In the genomic region with DNA sequence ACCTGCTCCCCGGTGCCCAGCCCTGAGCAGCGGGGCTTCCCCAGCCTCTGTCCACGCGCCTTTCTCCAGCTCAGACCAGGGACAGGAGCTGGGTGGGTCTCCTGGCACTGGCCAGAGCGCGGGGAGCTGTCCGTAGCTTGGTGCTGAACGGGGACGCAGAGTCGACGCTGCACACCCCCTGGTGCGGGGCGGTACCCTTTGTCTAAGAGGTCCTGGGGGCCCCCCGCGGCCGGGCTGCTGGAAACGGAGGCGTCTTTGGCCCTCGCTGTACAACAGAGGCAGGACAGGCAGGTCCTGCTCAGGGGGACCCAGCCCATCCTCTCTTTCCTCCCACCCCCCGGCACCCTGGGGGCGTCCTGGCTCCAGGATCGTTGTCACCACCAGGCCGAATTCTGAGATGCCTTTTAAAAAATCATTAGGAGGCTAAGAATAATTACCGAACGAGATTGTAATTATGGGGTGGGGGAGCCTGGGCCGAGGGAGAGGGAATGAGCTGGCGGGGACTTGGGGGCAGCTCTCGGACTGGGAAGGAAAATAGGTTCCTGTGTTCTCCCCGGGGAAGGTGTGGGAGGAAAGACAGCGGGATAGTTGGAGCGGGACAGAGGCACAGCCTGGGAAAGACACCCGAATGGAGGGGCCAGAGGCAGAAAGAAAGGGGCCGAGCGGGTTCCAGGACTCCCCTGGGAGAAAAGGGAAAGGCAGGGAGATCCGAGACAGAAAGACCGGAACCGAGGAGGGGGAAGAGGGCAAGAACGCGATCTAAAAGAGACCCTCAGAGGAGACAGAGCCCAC, we compare ENCODE assay signal across 1 cellular context.
A peak's percentile ranks its signal among the peaks of the same experiment; 100 is the strongest.
TF ChIP-seq lines count a peak whose summit lies in the region.

No MANE protein-coding gene starts in this region.

TF ChIP-seq in WTC11, 78 proteins besides CTCF, POLR2A, EP300 and RAD21 (continued from another document):
- TF ChIP-seq, protein P1, sequence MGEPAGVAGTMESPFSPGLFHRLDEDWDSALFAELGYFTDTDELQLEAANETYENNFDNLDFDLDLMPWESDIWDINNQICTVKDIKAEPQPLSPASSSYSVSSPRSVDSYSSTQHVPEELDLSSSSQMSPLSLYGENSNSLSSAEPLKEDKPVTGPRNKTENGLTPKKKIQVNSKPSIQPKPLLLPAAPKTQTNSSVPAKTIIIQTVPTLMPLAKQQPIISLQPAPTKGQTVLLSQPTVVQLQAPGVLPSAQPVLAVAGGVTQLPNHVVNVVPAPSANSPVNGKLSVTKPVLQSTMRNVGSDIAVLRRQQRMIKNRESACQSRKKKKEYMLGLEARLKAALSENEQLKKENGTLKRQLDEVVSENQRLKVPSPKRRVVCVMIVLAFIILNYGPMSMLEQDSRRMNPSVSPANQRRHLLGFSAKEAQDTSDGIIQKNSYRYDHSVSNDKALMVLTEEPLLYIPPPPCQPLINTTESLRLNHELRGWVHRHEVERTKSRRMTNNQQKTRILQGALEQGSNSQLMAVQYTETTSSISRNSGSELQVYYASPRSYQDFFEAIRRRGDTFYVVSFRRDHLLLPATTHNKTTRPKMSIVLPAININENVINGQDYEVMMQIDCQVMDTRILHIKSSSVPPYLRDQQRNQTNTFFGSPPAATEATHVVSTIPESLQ (CRISPR knock-in tag; IDR thresholded peaks at IDR 0.05), result no peak
- TF ChIP-seq RELA (CRISPR knock-in tag; IDR thresholded peaks at IDR 0.05; ENCODE audit: borderline replicate concordance), result 0 out of 2 replicates have a peak, but pooled peaks have one; percentile 55
- TF ChIP-seq, protein P2, sequence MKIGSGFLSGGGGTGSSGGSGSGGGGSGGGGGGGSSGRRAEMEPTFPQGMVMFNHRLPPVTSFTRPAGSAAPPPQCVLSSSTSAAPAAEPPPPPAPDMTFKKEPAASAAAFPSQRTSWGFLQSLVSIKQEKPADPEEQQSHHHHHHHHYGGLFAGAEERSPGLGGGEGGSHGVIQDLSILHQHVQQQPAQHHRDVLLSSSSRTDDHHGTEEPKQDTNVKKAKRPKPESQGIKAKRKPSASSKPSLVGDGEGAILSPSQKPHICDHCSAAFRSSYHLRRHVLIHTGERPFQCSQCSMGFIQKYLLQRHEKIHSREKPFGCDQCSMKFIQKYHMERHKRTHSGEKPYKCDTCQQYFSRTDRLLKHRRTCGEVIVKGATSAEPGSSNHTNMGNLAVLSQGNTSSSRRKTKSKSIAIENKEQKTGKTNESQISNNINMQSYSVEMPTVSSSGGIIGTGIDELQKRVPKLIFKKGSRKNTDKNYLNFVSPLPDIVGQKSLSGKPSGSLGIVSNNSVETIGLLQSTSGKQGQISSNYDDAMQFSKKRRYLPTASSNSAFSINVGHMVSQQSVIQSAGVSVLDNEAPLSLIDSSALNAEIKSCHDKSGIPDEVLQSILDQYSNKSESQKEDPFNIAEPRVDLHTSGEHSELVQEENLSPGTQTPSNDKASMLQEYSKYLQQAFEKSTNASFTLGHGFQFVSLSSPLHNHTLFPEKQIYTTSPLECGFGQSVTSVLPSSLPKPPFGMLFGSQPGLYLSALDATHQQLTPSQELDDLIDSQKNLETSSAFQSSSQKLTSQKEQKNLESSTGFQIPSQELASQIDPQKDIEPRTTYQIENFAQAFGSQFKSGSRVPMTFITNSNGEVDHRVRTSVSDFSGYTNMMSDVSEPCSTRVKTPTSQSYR (CRISPR knock-in tag; IDR thresholded peaks at IDR 0.05), result peak; percentile 39; the same call in 1 of the 2 replicates
- TF ChIP-seq, protein P3, sequence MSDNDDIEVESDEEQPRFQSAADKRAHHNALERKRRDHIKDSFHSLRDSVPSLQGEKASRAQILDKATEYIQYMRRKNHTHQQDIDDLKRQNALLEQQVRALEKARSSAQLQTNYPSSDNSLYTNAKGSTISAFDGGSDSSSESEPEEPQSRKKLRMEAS (CRISPR knock-in tag; IDR thresholded peaks at IDR 0.05), result peak; percentile 31; the same call in 1 of the 2 replicates
- no peak for TF ChIP-seq NFATC4 (CRISPR knock-in tag; IDR thresholded peaks at IDR 0.05)
- TF ChIP-seq GTF2I (CRISPR knock-in tag; conservative IDR thresholded peaks at IDR 0.05), result no peak
- TF ChIP-seq, protein P4, sequence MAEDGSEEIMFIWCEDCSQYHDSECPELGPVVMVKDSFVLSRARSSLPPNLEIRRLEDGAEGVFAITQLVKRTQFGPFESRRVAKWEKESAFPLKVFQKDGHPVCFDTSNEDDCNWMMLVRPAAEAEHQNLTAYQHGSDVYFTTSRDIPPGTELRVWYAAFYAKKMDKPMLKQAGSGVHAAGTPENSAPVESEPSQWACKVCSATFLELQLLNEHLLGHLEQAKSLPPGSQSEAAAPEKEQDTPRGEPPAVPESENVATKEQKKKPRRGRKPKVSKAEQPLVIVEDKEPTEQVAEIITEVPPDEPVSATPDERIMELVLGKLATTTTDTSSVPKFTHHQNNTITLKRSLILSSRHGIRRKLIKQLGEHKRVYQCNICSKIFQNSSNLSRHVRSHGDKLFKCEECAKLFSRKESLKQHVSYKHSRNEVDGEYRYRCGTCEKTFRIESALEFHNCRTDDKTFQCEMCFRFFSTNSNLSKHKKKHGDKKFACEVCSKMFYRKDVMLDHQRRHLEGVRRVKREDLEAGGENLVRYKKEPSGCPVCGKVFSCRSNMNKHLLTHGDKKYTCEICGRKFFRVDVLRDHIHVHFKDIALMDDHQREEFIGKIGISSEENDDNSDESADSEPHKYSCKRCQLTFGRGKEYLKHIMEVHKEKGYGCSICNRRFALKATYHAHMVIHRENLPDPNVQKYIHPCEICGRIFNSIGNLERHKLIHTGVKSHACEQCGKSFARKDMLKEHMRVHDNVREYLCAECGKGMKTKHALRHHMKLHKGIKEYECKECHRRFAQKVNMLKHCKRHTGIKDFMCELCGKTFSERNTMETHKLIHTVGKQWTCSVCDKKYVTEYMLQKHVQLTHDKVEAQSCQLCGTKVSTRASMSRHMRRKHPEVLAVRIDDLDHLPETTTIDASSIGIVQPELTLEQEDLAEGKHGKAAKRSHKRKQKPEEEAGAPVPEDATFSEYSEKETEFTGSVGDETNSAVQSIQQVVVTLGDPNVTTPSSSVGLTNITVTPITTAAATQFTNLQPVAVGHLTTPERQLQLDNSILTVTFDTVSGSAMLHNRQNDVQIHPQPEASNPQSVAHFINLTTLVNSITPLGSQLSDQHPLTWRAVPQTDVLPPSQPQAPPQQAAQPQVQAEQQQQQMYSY (CRISPR knock-in tag; IDR thresholded peaks at IDR 0.05), result peak; percentile 14; the same call in 1 of the 2 replicates
- peak; percentile 98 for TF ChIP-seq ZNF121 (CRISPR knock-in tag; IDR thresholded peaks at IDR 0.05)
- peak; percentile 88 for TF ChIP-seq TEAD1 (CRISPR knock-in tag; IDR thresholded peaks at IDR 0.05)
- TF ChIP-seq SMAD4 (CRISPR knock-in tag; IDR thresholded peaks at IDR 0.05), result peak; percentile 93
- TF ChIP-seq NR1H2 (CRISPR knock-in tag; IDR thresholded peaks at IDR 0.05), result no peak
- no peak for TF ChIP-seq ZNF232 (CRISPR knock-in tag; IDR thresholded peaks at IDR 0.05)
- TF ChIP-seq, protein P5, sequence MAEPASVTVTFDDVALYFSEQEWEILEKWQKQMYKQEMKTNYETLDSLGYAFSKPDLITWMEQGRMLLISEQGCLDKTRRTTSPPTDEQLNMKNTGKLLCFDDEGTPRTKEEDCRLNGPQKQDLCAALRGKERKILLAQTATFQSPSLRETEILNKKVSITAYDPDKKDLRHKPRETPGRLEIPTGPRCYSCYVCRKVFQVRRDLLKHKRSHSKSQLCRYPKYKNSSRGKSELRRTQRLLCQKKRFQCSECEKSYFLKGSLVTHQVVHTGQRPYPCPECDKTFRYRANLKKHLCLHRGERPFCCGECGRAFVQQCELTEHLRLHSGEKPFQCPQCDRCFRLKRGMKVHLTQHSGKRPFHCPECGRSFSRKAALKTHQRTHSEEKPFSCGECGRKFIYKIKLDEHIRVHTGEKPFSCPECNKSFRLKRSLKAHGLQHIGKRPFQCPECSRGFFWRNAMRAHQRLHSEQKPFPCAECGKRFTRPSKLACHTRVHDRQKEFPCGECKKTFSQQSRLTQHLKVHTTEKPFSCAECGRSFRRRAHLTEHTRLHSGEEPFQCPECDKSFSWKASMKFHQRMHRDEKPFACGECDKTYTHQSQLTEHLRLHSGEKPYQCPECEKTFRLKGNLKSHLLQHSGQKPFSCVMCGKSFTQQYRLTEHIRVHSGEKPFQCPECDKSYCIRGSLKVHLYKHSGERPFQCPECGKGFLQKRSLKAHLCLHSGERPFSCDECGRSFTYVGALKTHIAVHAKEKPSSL (CRISPR knock-in tag; conservative IDR thresholded peaks at IDR 0.05), result no peak
- peak; percentile 88 for TF ChIP-seq JUN (CRISPR knock-in tag; IDR thresholded peaks at IDR 0.05)
- TF ChIP-seq, protein P6, sequence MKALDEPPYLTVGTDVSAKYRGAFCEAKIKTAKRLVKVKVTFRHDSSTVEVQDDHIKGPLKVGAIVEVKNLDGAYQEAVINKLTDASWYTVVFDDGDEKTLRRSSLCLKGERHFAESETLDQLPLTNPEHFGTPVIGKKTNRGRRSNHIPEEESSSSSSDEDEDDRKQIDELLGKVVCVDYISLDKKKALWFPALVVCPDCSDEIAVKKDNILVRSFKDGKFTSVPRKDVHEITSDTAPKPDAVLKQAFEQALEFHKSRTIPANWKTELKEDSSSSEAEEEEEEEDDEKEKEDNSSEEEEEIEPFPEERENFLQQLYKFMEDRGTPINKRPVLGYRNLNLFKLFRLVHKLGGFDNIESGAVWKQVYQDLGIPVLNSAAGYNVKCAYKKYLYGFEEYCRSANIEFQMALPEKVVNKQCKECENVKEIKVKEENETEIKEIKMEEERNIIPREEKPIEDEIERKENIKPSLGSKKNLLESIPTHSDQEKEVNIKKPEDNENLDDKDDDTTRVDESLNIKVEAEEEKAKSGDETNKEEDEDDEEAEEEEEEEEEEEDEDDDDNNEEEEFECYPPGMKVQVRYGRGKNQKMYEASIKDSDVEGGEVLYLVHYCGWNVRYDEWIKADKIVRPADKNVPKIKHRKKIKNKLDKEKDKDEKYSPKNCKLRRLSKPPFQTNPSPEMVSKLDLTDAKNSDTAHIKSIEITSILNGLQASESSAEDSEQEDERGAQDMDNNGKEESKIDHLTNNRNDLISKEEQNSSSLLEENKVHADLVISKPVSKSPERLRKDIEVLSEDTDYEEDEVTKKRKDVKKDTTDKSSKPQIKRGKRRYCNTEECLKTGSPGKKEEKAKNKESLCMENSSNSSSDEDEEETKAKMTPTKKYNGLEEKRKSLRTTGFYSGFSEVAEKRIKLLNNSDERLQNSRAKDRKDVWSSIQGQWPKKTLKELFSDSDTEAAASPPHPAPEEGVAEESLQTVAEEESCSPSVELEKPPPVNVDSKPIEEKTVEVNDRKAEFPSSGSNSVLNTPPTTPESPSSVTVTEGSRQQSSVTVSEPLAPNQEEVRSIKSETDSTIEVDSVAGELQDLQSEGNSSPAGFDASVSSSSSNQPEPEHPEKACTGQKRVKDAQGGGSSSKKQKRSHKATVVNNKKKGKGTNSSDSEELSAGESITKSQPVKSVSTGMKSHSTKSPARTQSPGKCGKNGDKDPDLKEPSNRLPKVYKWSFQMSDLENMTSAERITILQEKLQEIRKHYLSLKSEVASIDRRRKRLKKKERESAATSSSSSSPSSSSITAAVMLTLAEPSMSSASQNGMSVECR (CRISPR knock-in tag; IDR thresholded peaks at IDR 0.05; ENCODE audit: borderline replicate concordance), result peak; percentile 83; the same call in 1 of the 2 replicates
- peak; percentile 59; the same call in 1 of the 2 replicates for TF ChIP-seq ZNF423 (CRISPR knock-in tag; IDR thresholded peaks at IDR 0.05)
- TF ChIP-seq ZNF219 (CRISPR knock-in tag; IDR thresholded peaks at IDR 0.05; ENCODE audit: borderline replicate concordance), result peak; percentile 90; the same call in 1 of the 2 replicates
- TF ChIP-seq KAT7 (CRISPR knock-in tag; IDR thresholded peaks at IDR 0.05; ENCODE audit: borderline replicate concordance), result peak; percentile 53; the same call in 1 of the 2 replicates
- TF ChIP-seq, protein P7, sequence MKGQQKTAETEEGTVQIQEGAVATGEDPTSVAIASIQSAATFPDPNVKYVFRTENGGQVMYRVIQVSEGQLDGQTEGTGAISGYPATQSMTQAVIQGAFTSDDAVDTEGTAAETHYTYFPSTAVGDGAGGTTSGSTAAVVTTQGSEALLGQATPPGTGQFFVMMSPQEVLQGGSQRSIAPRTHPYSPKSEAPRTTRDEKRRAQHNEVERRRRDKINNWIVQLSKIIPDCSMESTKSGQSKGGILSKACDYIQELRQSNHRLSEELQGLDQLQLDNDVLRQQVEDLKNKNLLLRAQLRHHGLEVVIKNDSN (CRISPR knock-in tag; IDR thresholded peaks at IDR 0.05), result peak; percentile 71
- TF ChIP-seq ZNF317 (CRISPR knock-in tag; IDR thresholded peaks at IDR 0.05; ENCODE audit: borderline replicate concordance, low read depth), result 0 out of 2 replicates have a peak, but pooled peaks have one; percentile 42
